ENCODE assay signal across 18 cellular contexts in genomic region chr6:168516941-168517741, GRCh38.
DNase-seq lines count a peak whose midpoint lies in the region; ATAC-seq and TF ChIP-seq lines count a peak whose summit lies in the region.
"Had no signal": no experiment of that assay in that cellular context is flagged by ENCODE, and none has a peak within 500 bp of the region (broad histone marks: within the 10 kb centered on the region; RNA-seq: fewer than 3 reads in every experiment).

No MANE protein-coding gene starts in this region.

- H4K8ac ChIP-seq in neuronal stem cell (ENCODE audit: low read depth, low read length) = no peak overlapping the region

- no peak overlapping the region for H3K4me2 ChIP-seq in neuronal stem cell (ENCODE audit: insufficient read depth, low read length, poor library complexity, severe bottlenecking)

- peak overlapping the region; percentile 20 to 61 for H3K27ac ChIP-seq in ascending aorta
- H3K27ac ChIP-seq in coronary artery = no peak overlapping the region
- no peak overlapping the region for H3K27ac ChIP-seq in neuronal stem cell (replicated peaks; ENCODE audit: low read length)

- no peak overlapping the region for H3K27ac Mint-ChIP-seq in natural killer cell treated with Interleukin-12 subunit alpha and Interleukin-12 subunit beta and Interleukin-15 and Interleukin-18, amount 100 ng/mL, for 72 hours
- H3K27ac Mint-ChIP-seq: CD8-positive, alpha-beta memory T cell had no signal

- no peaks in the 10 kb centered on the region for H3K27me3 ChIP-seq in ascending aorta
- H3K27me3 ChIP-seq in neuronal stem cell (ENCODE audit: control insufficient read depth in 3 of 3, insufficient read depth in 3 of 3, low read depth in 1 of 3, low read length in 3 of 3) = no peaks in the 10 kb centered on the region
- H3K27me3 ChIP-seq: BE2C had no signal

- H2BK5ac ChIP-seq in neuronal stem cell (ENCODE audit: low read length) = no peak overlapping the region

- H2BK15ac ChIP-seq in neuronal stem cell (ENCODE audit: low read length) = no peak overlapping the region

- H3K79me1 ChIP-seq in neuronal stem cell (ENCODE audit: low read depth, low read length) = no peaks in the 10 kb centered on the region

- peak overlapping the region; percentile 17 for H3K14ac ChIP-seq in neuronal stem cell (ENCODE audit: low read length)

- no peaks in the 10 kb centered on the region for H3K36me3 Mint-ChIP-seq in natural killer cell treated with Interleukin-12 subunit alpha and Interleukin-12 subunit beta and Interleukin-15 and Interleukin-18, amount 100 ng/mL, for 72 hours
- H3K36me3 Mint-ChIP-seq: CD4-positive, CD25-positive, alpha-beta regulatory T cell; CD8-positive, alpha-beta memory T cell had no signal

- TF ChIP-seq CTCF in ascending aorta (IDR thresholded peaks at IDR 0.05) (no peak), coronary artery (IDR thresholded peaks at IDR 0.05) (no peak)

- H3K9me3 ChIP-seq in ascending aorta (no peaks in the 10 kb centered on the region), neuronal stem cell (replicated peaks in 1 of 2; ENCODE audit: control insufficient read depth in 2 of 2, insufficient read depth in 1 of 2, low read depth in 1 of 2, low read length in 2 of 2) (peaks cover 0 to 5% of the 10 kb centered on the region in 2 donors)
- H3K9me3 ChIP-seq: BE2C, HAP-1 had no signal

- DNase-seq in ascending aorta (ENCODE audit: low spot score in 2 of 2) (no peak), coronary artery (ENCODE audit: low spot score) (peak; percentile 56), neuronal stem cell (ENCODE audit: low spot score) (no peak), HT-29 (ENCODE audit: low spot score) (no peak)
- no peak for DNase-seq in natural killer cell treated with Interleukin-12 subunit alpha and Interleukin-12 subunit beta and Interleukin-15 and Interleukin-18, amount 100 ng/mL, for 72 hours (ENCODE audit: low spot score)
- DNase-seq: ACHN; BE2C; C1 segment of cervical spinal cord; CD4-positive, CD25-positive, alpha-beta regulatory T cell; CD8-positive, alpha-beta memory T cell; COR-L47; DMS 273 treated with DMSO at 0.1 percent for 48 hours; DMS53; DND-41; EL had no signal

- H3K36me3 ChIP-seq in ascending aorta = peaks cover 10 to 11% of the 10 kb centered on the region in 2 donors
- H3K36me3 ChIP-seq in neuronal stem cell (replicated peaks in 1 of 2; ENCODE audit: control insufficient read depth in 2 of 2, insufficient read depth in 2 of 2, low read length in 2 of 2) = peaks cover 0 to 3% of the 10 kb centered on the region in 2 donors
- H3K36me3 ChIP-seq: BE2C, HAP-1 had no signal

- no peak for ATAC-seq in GM21367 (IDR thresholded peaks at IDR 0.05; ENCODE audit: unreplicated experiment)
- ATAC-seq in natural killer cell treated with Interleukin-12 subunit alpha and Interleukin-12 subunit beta and Interleukin-15 and Interleukin-18, amount 100 ng/mL, for 72 hours = no peak
- ATAC-seq: GM12878 had no signal

- H3K18ac ChIP-seq in neuronal stem cell (ENCODE audit: low read length) = peak overlapping the region; percentile 84

- H3K9ac ChIP-seq in neuronal stem cell (ENCODE audit: low read depth, low read length, poor library complexity) = no peak overlapping the region

- no peak overlapping the region for H4K91ac ChIP-seq in neuronal stem cell (ENCODE audit: low read depth, low read length, poor library complexity)

- no peak overlapping the region for H2BK12ac ChIP-seq in neuronal stem cell (ENCODE audit: low read length)

- peak overlapping the region; percentile 62 for H2AK5ac ChIP-seq in neuronal stem cell (ENCODE audit: low read depth, low read length)

- no peak overlapping the region for H3K4me3 ChIP-seq in ascending aorta
- H3K4me3 ChIP-seq in coronary artery = no peak overlapping the region
- no peak overlapping the region for H3K4me3 ChIP-seq in neuronal stem cell (ENCODE audit: low read length in 2 of 2)
- H3K4me3 ChIP-seq: GM12878, HAP-1 had no signal

- H3K23ac ChIP-seq in neuronal stem cell (ENCODE audit: low read depth, low read length, poor library complexity) = peak overlapping the region; percentile 28

- H3K4me1 ChIP-seq in ascending aorta (peaks cover 0 to 7% of the 10 kb centered on the region in 2 donors), neuronal stem cell (ENCODE audit: control insufficient read depth in 2 of 2, insufficient read depth in 1 of 2, low read depth in 1 of 2, low read length in 2 of 2) (peaks cover 0 to 2% of the 10 kb centered on the region in 2 donors)
- H3K4me1 ChIP-seq: BE2C, HAP-1 had no signal

- no peak overlapping the region for H2AFZ ChIP-seq in neuronal stem cell (ENCODE audit: low read length)

- no CpG with 5 or more reads among the region's 37 CpGs for WGBS in neuronal stem cell (ENCODE audit: extremely low coverage in 2 of 2, insufficient read length in 2 of 2, insufficient replicate concordance in 1 of 2), 2 donors

- H3K27me3 Mint-ChIP-seq in natural killer cell treated with Interleukin-12 subunit alpha and Interleukin-12 subunit beta and Interleukin-15 and Interleukin-18, amount 100 ng/mL, for 72 hours = peaks cover 0 to 6% of the 10 kb centered on the region in 2 donors
- H3K27me3 Mint-ChIP-seq: CD4-positive, CD25-positive, alpha-beta regulatory T cell had no signal

- no peak overlapping the region for H2BK120ac ChIP-seq in neuronal stem cell (ENCODE audit: low read depth, low read length)

- no peak overlapping the region for H3K4me3 Mint-ChIP-seq in natural killer cell treated with Interleukin-12 subunit alpha and Interleukin-12 subunit beta and Interleukin-15 and Interleukin-18, amount 100 ng/mL, for 72 hours
- H3K4me3 Mint-ChIP-seq: CD4-positive, CD25-positive, alpha-beta regulatory T cell; CD8-positive, alpha-beta memory T cell had no signal

- no peaks in the 10 kb centered on the region for H3K4me1 Mint-ChIP-seq in natural killer cell treated with Interleukin-12 subunit alpha and Interleukin-12 subunit beta and Interleukin-15 and Interleukin-18, amount 100 ng/mL, for 72 hours (ENCODE audit: low read depth in 2 of 2)
- H3K4me1 Mint-ChIP-seq: CD4-positive, CD25-positive, alpha-beta regulatory T cell; CD8-positive, alpha-beta memory T cell had no signal

- no peak overlapping the region for H3K4ac ChIP-seq in neuronal stem cell (ENCODE audit: low read length)

- intact Hi-C loops in ascending aorta (cut with DNase I) = no loop called here

- no peaks in the 10 kb centered on the region for H3K9me3 Mint-ChIP-seq in natural killer cell treated with Interleukin-12 subunit alpha and Interleukin-12 subunit beta and Interleukin-15 and Interleukin-18, amount 100 ng/mL, for 72 hours
- H3K9me3 Mint-ChIP-seq: CD8-positive, alpha-beta memory T cell had no signal

Comparison
In these comparisons a context has a peak if more than half of its experiments do, and no peak if none do; other contexts are left out.
1. H3K27ac ChIP-seq: peak in ascending aorta (2 of 2); none in coronary artery (0 of 2) and neuronal stem cell (single experiment).